ENCODE assay signal across 18 cellular contexts in genomic region chr10:34190594-34190993, GRCh38.
DNase-seq lines count a peak whose midpoint lies in the region; ATAC-seq and TF ChIP-seq lines count a peak whose summit lies in the region.
"Had no signal": no experiment of that assay in that cellular context is flagged by ENCODE, and none has a peak within 500 bp of the region (broad histone marks: within the 10 kb centered on the region; RNA-seq: fewer than 3 reads in every experiment).

No MANE protein-coding gene starts in this region.

- H4K5ac ChIP-seq in H9 (ENCODE audit: insufficient read length, low read depth, low read length) = no peak overlapping the region

- no CpG with 5 or more reads among the region's 7 CpGs for WGBS in H9 (ENCODE audit: extremely low coverage, insufficient read length, low lambda C conversion rate)
- WGBS in smooth muscle cell (ENCODE audit: low lambda C conversion rate) = 30% methylated on average over 7 of the region's 7 CpGs

- H3K27me3 ChIP-seq in H9 (ENCODE audit: insufficient read depth, low read length) (no peaks in the 10 kb centered on the region), smooth muscle cell (ENCODE audit: low read depth) (no peaks in the 10 kb centered on the region)

- no peaks in the 10 kb centered on the region for H3K36me3 ChIP-seq in smooth muscle cell (ENCODE audit: low read depth)

- H2BK120ac ChIP-seq in H9 (ENCODE audit: low read depth, low read length, poor library complexity, severe bottlenecking) = no peak overlapping the region

- peaks cover 18% of the 10 kb centered on the region; the same call in 1 of the 2 replicates for H3K4me1 ChIP-seq in H9 (ENCODE audit: insufficient read depth, low read length)
- peaks cover 40% of the 10 kb centered on the region for H3K4me1 ChIP-seq in smooth muscle cell (ENCODE audit: low read depth)

- no peaks in the 10 kb centered on the region; a peak in 1 of 7 replicates for H3K36me3 Mint-ChIP-seq in H9 (ENCODE audit: insufficient read depth in 1 of 3, low read depth in 3 of 3)
- H3K36me3 Mint-ChIP-seq: CD4-positive, CD25-positive, alpha-beta regulatory T cell had no signal

- H3K79me2 ChIP-seq in H9 (ENCODE audit: insufficient read depth, low read length) = no peaks in the 10 kb centered on the region
- no peaks in the 10 kb centered on the region for H3K79me2 ChIP-seq in smooth muscle cell (ENCODE audit: low read depth)

- no peak overlapping the region for H3K4me2 ChIP-seq in H9 (ENCODE audit: insufficient read depth, insufficient read length, low read length)
- H3K4me2 ChIP-seq in smooth muscle cell = peak overlapping the region; percentile 21
- H3K4me2 ChIP-seq: A549 had no signal

- H3K4me3 ChIP-seq in astrocyte of the spinal cord (ENCODE audit: low read depth, low read length) (no peak overlapping the region), smooth muscle cell (no peak overlapping the region)
- H3K4me3 ChIP-seq: A549, GM23248 had no signal

- H2BK5ac ChIP-seq in H9 (ENCODE audit: insufficient read length, low read length) = no peak overlapping the region

- in situ Hi-C loops in astrocyte of the spinal cord (cut with HindIII; ENCODE audit: low sequenced_read_pairs) = no loop called here

- H3K4me3 Mint-ChIP-seq in H9 = no peak overlapping the region
- H3K4me3 Mint-ChIP-seq: CD4-positive, CD25-positive, alpha-beta regulatory T cell had no signal

- H2AFZ ChIP-seq in H9 (ENCODE audit: low read length) = no peak overlapping the region
- no peak overlapping the region for H2AFZ ChIP-seq in smooth muscle cell (ENCODE audit: low read depth)
- H2AFZ ChIP-seq: GM23248 had no signal

- no peak for DNase-seq in H9
- DNase-seq in astrocyte of the spinal cord (ENCODE audit: low read depth, low spot score) = peak; percentile 32
- DNase-seq in left kidney (ENCODE audit: low read depth, low spot score) = peak; percentile 47
- no peak for DNase-seq in smooth muscle cell (lab: John Stamatoyannopoulos, UW; ENCODE audit: unreplicated experiment)
- DNase-seq in activated CD4-positive, alpha-beta T cell treated with anti-CD3 and anti-CD28 coated beads, Interleukin-2, amount 50 U/mL, for 1 hour = no peak
- no peak for DNase-seq in NCI-H1417 treated with DMSO at 0.1 percent for 48 hours (lab: John Stamatoyannopoulos, UW)
- DNase-seq: CD4-positive, CD25-positive, alpha-beta regulatory T cell; DMS79 treated with DMSO at 0.1 percent for 48 hours; GDM1; GM23248; KG1; NCI-H1048; NCI-H774; Right ventricle myocardium superior had no signal

- no peak overlapping the region for H3K18ac ChIP-seq in H9 (ENCODE audit: insufficient read length, low read depth, low read length)

- no peak overlapping the region for H2AK5ac ChIP-seq in H9 (ENCODE audit: insufficient read length, low read length)

- no peak overlapping the region for H3K9ac ChIP-seq in H9 (ENCODE audit: extremely low read depth, insufficient read length, low read length)
- no peak overlapping the region for H3K9ac ChIP-seq in smooth muscle cell (ENCODE audit: low read depth)
- H3K9ac ChIP-seq: GM23248 had no signal

- H3K14ac ChIP-seq in H9 (ENCODE audit: insufficient read depth, low read length) = no peak overlapping the region

- H3K23me2 ChIP-seq in H9 (ENCODE audit: insufficient read length, low read depth, low read length, poor library complexity, severe bottlenecking) = no peaks in the 10 kb centered on the region

- ATAC-seq in activated CD4-positive, CD25-positive, alpha-beta regulatory T cell treated with anti-CD3 and anti-CD28 coated beads, Interleukin-2, amount 50 U/mL, for 24 hours = no peak
- ATAC-seq: A549, Panc1 had no signal

- H3K9me3 ChIP-seq in H9 (ENCODE audit: control insufficient read depth, low read depth, low read length) (no peaks in the 10 kb centered on the region), smooth muscle cell (replicated peaks; ENCODE audit: low read depth) (no peaks in the 10 kb centered on the region)
- H3K9me3 ChIP-seq: A549 had no signal

- H3K23ac ChIP-seq in H9 (ENCODE audit: insufficient read length, low read depth, low read length) = no peak overlapping the region

- no peaks in the 10 kb centered on the region for H3K27me3 Mint-ChIP-seq in H9 (ENCODE audit: low read depth)
- H3K27me3 Mint-ChIP-seq: CD4-positive, CD25-positive, alpha-beta regulatory T cell had no signal

- peak overlapping the region; percentile 0 to 5 (median 0); a peak in 5 of 7 replicates for H3K27ac Mint-ChIP-seq in H9
- H3K27ac Mint-ChIP-seq: CD4-positive, CD25-positive, alpha-beta regulatory T cell had no signal

- no peak overlapping the region for H4K8ac ChIP-seq in H9 (replicated peaks; ENCODE audit: insufficient read length, low read depth, low read length)

- H3F3A ChIP-seq in smooth muscle cell (ENCODE audit: low read depth) = peaks cover 6% of the 10 kb centered on the region

- no peak overlapping the region for H3K56ac ChIP-seq in H9 (ENCODE audit: insufficient read length, low read depth, low read length)

- H4K20me1 ChIP-seq in H9 (ENCODE audit: control insufficient read depth, insufficient read depth, insufficient read length) (no peaks in the 10 kb centered on the region), smooth muscle cell (ENCODE audit: low read depth) (no peaks in the 10 kb centered on the region)

- no peaks in the 10 kb centered on the region for H3K79me1 ChIP-seq in H9 (ENCODE audit: insufficient read depth, low read depth, low read length, poor library complexity, severe bottlenecking)

- no peak overlapping the region for H2BK20ac ChIP-seq in H9 (ENCODE audit: low read depth, low read length, poor library complexity, severe bottlenecking)

- TF ChIP-seq CTCF in H9 (conservative IDR thresholded peaks at IDR 0.05) = no peak
- no peak for TF ChIP-seq CTCF in astrocyte of the spinal cord (IDR thresholded peaks at IDR 0.05; ENCODE audit: low read depth, low read length)
- TF ChIP-seq CTCF in smooth muscle cell (IDR thresholded peaks at IDR 0.05; ENCODE audit: borderline replicate concordance, insufficient read depth, poor library complexity, severe bottlenecking) = no peak

- H3K9me3 Mint-ChIP-seq in H9 = no peaks in the 10 kb centered on the region

- no peak overlapping the region for H4K91ac ChIP-seq in H9 (ENCODE audit: insufficient read length, low read depth, low read length)

- H3K27ac ChIP-seq in H9 (ENCODE audit: insufficient read length, low read depth, low read length) (peak overlapping the region; percentile 44), smooth muscle cell (ENCODE audit: low read depth) (peak overlapping the region; percentile 49)
- H3K27ac ChIP-seq: A549, GM23248, HL-60 had no signal

- no peak overlapping the region for H2BK15ac ChIP-seq in H9 (ENCODE audit: low read depth, low read length)

- H3K4me1 Mint-ChIP-seq in H9 = peaks cover 49 to 65% of the 10 kb centered on the region in 2 experiments
- H3K4me1 Mint-ChIP-seq: CD4-positive, CD25-positive, alpha-beta regulatory T cell had no signal

- H3K4ac ChIP-seq in H9 (ENCODE audit: low read depth, low read length) = no peak overlapping the region

- no peak overlapping the region for H2BK12ac ChIP-seq in H9 (ENCODE audit: insufficient read length, low read depth, low read length)

- no peak overlapping the region for H3T11ph ChIP-seq in H9 (ENCODE audit: low read length)

Comparison
In these comparisons a context has a peak if more than half of its experiments do, and no peak if none do; other contexts are left out.
1. DNase-seq: peak in astrocyte of the spinal cord (single experiment) and left kidney (single experiment); none in H9 (single experiment), smooth muscle cell (single experiment), activated CD4-positive, alpha-beta T cell treated with anti-CD3 and anti-CD28 coated beads, Interleukin-2, amount 50 U/mL, for 1 hour (single experiment) and NCI-H1417 treated with DMSO at 0.1 percent for 48 hours (single experiment).